ENCODE assay signal across 11 cellular contexts in genomic region chr11:74822187-74822586, GRCh38.
A peak's percentile ranks its signal among the peaks of the same experiment; 100 is the strongest.
DNase-seq lines count a peak whose midpoint lies in the region; ATAC-seq lines count a peak whose summit lies in the region.
"Had no signal": no experiment of that assay in that cellular context is flagged by ENCODE, and none has a peak within 500 bp of the region (broad histone marks: within the 10 kb centered on the region; RNA-seq: fewer than 3 reads in every experiment).

No MANE protein-coding gene starts in this region.

- no peak for ATAC-seq in GM21381 (IDR thresholded peaks at IDR 0.05; ENCODE audit: unreplicated experiment)
- no peak for ATAC-seq in GM18873 (IDR thresholded peaks at IDR 0.05; ENCODE audit: low FRiP score, unreplicated experiment)
- ATAC-seq in GM21360 (IDR thresholded peaks at IDR 0.05; ENCODE audit: unreplicated experiment): no peak

- no peak overlapping the region for H3K9ac ChIP-seq in rectal smooth muscle tissue (ENCODE audit: low read length)

- no peak overlapping the region for H3K4me3 ChIP-seq in rectal smooth muscle tissue (ENCODE audit: low read length)

- no peaks in the 10 kb centered on the region for H3K27me3 ChIP-seq in rectal smooth muscle tissue (ENCODE audit: control insufficient read depth, insufficient read depth, low read length)

- H3K4me1 ChIP-seq in rectal smooth muscle tissue (ENCODE audit: control insufficient read depth, insufficient read depth, low read length): peaks cover 21% of the 10 kb centered on the region

- peaks cover 15% of the 10 kb centered on the region for H3K36me3 ChIP-seq in rectal smooth muscle tissue (ENCODE audit: control insufficient read depth, insufficient read depth, low read length)

- DNase-seq in GM03348 (ENCODE audit: low spot score) (peak; percentile 46), caudate nucleus (lab: John Stamatoyannopoulos, UW) (peak in 2 of 61 donors; percentile 9 to 61), hepatic stellate cell (ENCODE audit: low spot score) (peak; percentile 21)
- DNase-seq in activated CD4-positive, alpha-beta T cell treated with anti-CD3 and anti-CD28 coated beads for 48 hours: no peak
- DNase-seq: activated CD4-positive, alpha-beta T cell treated with anti-CD3 and anti-CD28 coated beads, Interleukin-2, amount 10 ng/mL, durations not matched to agents 24 days and 14 days; NCI-H2029 treated with DMSO at 0.1 percent for 48 hours; stimulated activated CD4-positive, alpha-beta T cell treated with anti-CD3 and anti-CD28 coated beads, Interleukin-12 subunit alpha, Interleukin-12 subunit beta, amount 100 ng/mL, for 4 hours had no signal

- H3K27ac ChIP-seq in caudate nucleus (ENCODE audit: low read depth, low read length) (peak overlapping the region; percentile 67), rectal smooth muscle tissue (ENCODE audit: low read depth, low read length) (peak overlapping the region; percentile 64)
